1 cellular context compared by ENCODE assay signal in genomic region chr1:26388791-26389445, GRCh38.
A peak's percentile ranks its signal among the peaks of the same experiment; 100 is the strongest.
TF ChIP-seq lines count a peak whose summit lies in the region.

No MANE protein-coding gene starts in this region.

TF ChIP-seq in GM12878, 131 proteins besides CTCF, POLR2A, EP300 and RAD21:
- no peak for TF ChIP-seq ATF7 (IDR thresholded peaks at IDR 0.05; ENCODE audit: low read depth)
- TF ChIP-seq, protein P1, sequence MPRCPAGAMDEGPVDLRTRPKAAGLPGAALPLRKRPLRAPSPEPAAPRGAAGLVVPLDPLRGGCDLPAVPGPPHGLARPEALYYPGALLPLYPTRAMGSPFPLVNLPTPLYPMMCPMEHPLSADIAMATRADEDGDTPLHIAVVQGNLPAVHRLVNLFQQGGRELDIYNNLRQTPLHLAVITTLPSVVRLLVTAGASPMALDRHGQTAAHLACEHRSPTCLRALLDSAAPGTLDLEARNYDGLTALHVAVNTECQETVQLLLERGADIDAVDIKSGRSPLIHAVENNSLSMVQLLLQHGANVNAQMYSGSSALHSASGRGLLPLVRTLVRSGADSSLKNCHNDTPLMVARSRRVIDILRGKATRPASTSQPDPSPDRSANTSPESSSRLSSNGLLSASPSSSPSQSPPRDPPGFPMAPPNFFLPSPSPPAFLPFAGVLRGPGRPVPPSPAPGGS (IDR thresholded peaks at IDR 0.05; ENCODE audit: borderline replicate concordance, insufficient read depth, low read depth, low read length, poor library complexity, severe bottlenecking): peak; percentile 45
